In the genomic region with DNA sequence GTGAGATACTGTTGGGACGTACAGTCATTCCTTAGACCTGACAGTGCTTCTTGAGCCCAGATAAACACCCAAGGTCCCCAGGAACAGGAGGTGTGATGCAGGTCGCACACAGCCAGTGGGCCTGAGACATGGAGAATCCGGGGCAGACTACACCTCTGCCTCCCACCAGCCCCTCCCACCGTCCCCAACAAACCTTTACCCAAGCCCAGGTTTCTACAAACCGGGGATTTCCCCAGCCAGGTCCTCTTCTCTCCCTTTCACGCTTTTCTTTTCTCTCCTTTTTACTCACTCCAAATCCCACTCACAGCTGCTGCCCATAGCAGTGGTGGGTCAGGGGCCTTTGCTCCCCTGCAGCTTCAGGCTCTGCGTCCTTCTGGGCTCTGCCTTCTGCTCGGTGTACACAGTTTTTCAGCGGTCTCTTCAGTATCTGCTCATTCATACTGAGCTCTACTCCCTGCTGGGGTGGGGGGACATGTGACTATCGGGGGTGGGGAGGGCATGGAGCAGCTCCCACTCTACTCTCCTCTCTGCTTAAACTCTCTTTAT, we compare ENCODE assay signal across 19 cellular contexts. TPM values are rescaled to one million over a fixed set of nuclear protein-coding genes. Genes with fewer than 3 reads are reported as not detected.
DNase-seq lines count a peak whose midpoint lies in the region; ATAC-seq and TF ChIP-seq lines count a peak whose summit lies in the region.
"Had no signal": no experiment of that assay in that cellular context is flagged by ENCODE, and none has a peak within 500 bp of the region (broad histone marks: within the 10 kb centered on the region; RNA-seq: fewer than 3 reads in every experiment).

No MANE protein-coding gene starts in this region.

- H3K27me3 ChIP-seq in NT2/D1 (ENCODE audit: insufficient read depth, insufficient read length) (peaks cover 8% of the 10 kb centered on the region), esophagus muscularis mucosa (peaks cover 0 to 54% (median 5%) of the 10 kb centered on the region in 4 donors), left ventricle myocardium inferior (ENCODE audit: low read depth) (peaks cover 43% of the 10 kb centered on the region)

- TF ChIP-seq POLR2A in esophagus muscularis mucosa (IDR thresholded peaks at IDR 0.05; ENCODE audit: low read depth): no peak

- H3K36me3 ChIP-seq in NT2/D1 (ENCODE audit: insufficient read depth, insufficient read length, low read length) (no peaks in the 10 kb centered on the region), esophagus muscularis mucosa (no peaks in the 10 kb centered on the region), left ventricle myocardium inferior (no peaks in the 10 kb centered on the region), mucosa of descending colon (ENCODE audit: low read depth) (no peaks in the 10 kb centered on the region)

- DNase-seq in GM13976 (ENCODE audit: low spot score) (peak; percentile 29), NT2/D1 (ENCODE audit: low read depth, low spot score) (no peak), esophagus muscularis mucosa (ENCODE audit: extremely low spot score) (peak; percentile 53), substantia nigra (lab: John Stamatoyannopoulos, UW) (no peak), hepatic stellate cell (ENCODE audit: low spot score) (no peak), left ventricle myocardium inferior (no peak), mucosa of descending colon (no peak)
- DNase-seq: C1 segment of cervical spinal cord, DMS79, NCI-H1105 treated with DMSO at 0.1 percent for 48 hours, NCI-H1694 treated with DMSO at 0.1 percent for 48 hours, NCI-H226, NCI-H524, NCI-H82, PC-9, SIG-M5, T-cell had no signal

- in situ Hi-C loops in GM13976 (cut with MboI; ENCODE audit: low sequenced_read_pairs, unreplicated experiment): loop anchor here (10.0 kb wide), 1 partner anchor 200 kb away; a partner anchor contains a TSS

- ATAC-seq in mucosa of descending colon: no peak
- ATAC-seq: SK-N-SH treated with all-trans-retinoic acid at 6 μM for 48 hours, T-cell had no signal

- intact Hi-C loops in esophagus muscularis mucosa (cut with DNase I): no loop called here
- intact Hi-C loops in left ventricle myocardium inferior (cut with micrococcal nuclease): no loop called here
- intact Hi-C loops in mucosa of descending colon (cut with DNase I, micrococcal nuclease): no loop called here

- H3K9me3 ChIP-seq in NT2/D1 (ENCODE audit: insufficient read depth, low read length): no peaks in the 10 kb centered on the region; the same call in 1 of the 2 replicates
- H3K9me3 ChIP-seq in esophagus muscularis mucosa: no peaks in the 10 kb centered on the region
- no peaks in the 10 kb centered on the region for H3K9me3 ChIP-seq in left ventricle myocardium inferior (replicated peaks)
- H3K9me3 ChIP-seq in mucosa of descending colon: no peaks in the 10 kb centered on the region

- 69% methylated on average over 10 of the region's 10 CpGs for WGBS in esophagus muscularis mucosa

- H3K9ac ChIP-seq in NT2/D1 (ENCODE audit: insufficient read length, low read depth): peak overlapping the region; percentile 26

- TF ChIP-seq EP300 in esophagus muscularis mucosa (IDR thresholded peaks at IDR 0.05): no peak

- H3K4me3 ChIP-seq in NT2/D1 (ENCODE audit: insufficient read length, low read depth) (no peak overlapping the region), esophagus muscularis mucosa (no peak overlapping the region), left ventricle myocardium inferior (no peak overlapping the region), mucosa of descending colon (no peak overlapping the region)
- H3K4me3 ChIP-seq: PC-9 had no signal

- TF ChIP-seq CTCF in GM13976 (IDR thresholded peaks at IDR 0.05; ENCODE audit: borderline replicate concordance, control extremely low read depth, extremely low read depth, insufficient read depth, missing control alignments) (no peak), esophagus muscularis mucosa (IDR thresholded peaks at IDR 0.05) (no peak), left ventricle myocardium inferior (IDR thresholded peaks at IDR 0.05; ENCODE audit: borderline replicate concordance) (no peak), mucosa of descending colon (IDR thresholded peaks at IDR 0.05) (no peak)

- H3K27ac ChIP-seq in esophagus muscularis mucosa (replicated peaks in 1 of 4) (no peak overlapping the region), substantia nigra (ENCODE audit: low read depth, low read length, poor library complexity, severe bottlenecking) (peak overlapping the region; percentile 52), left ventricle myocardium inferior (replicated peaks) (no peak overlapping the region)
- H3K27ac ChIP-seq: PC-9, RWPE1 had no signal

- H3K4me1 ChIP-seq in NT2/D1 (ENCODE audit: insufficient read depth, insufficient read length) (peaks cover 12% of the 10 kb centered on the region), esophagus muscularis mucosa (peaks cover 7 to 11% (median 9%) of the 10 kb centered on the region in 4 donors), left ventricle myocardium inferior (peaks cover 51% of the 10 kb centered on the region), mucosa of descending colon (ENCODE audit: low read depth) (peaks cover 12% of the 10 kb centered on the region)

RNA-seq across cellular contexts. Expression of a gene that starts 4.8 kb away (rescaled TPM):
- 10 to 100 TPM; 13.6 to 24.1 (median 15.3) TPM for total RNA-seq in esophagus muscularis mucosa
- total RNA-seq in left ventricle myocardium inferior: 28.6 TPM
- 10 to 100 TPM; 21.3 to 58.4 (median 30.3) TPM for total RNA-seq in mucosa of descending colon

Comparison
In these comparisons a context has a peak if more than half of its experiments do, and no peak if none do; other contexts are left out.
1. DNase-seq: peak in GM13976 (single experiment) and esophagus muscularis mucosa (single experiment); none in NT2/D1 (single experiment), substantia nigra (0 of 49), hepatic stellate cell (single experiment), left ventricle myocardium inferior (single experiment) and mucosa of descending colon (0 of 3).